In the genomic region with DNA sequence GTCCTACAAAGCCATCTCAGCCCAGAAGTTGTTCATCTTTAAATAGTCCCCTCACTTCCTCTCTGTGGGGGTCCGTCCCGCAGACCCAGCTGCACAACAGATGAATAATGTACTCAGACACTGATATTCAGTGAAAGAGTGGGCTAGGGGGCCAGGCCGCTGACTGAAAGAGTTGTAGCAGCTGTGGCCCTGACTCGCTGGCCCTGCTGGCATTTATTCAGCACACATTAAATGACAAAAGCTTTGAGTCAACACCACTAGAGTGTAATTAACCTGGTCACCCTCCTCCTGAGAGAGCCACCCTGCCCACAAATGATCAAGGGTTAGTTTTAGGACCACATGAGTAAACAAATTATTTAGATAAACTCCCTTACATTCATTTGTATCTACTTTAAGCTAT, we compare ENCODE assay signal across 19 cellular contexts.
DNase-seq lines count a peak whose midpoint lies in the region; ATAC-seq and TF ChIP-seq lines count a peak whose summit lies in the region.
"Had no signal": no experiment of that assay in that cellular context is flagged by ENCODE, and none has a peak within 500 bp of the region (broad histone marks: within the 10 kb centered on the region; RNA-seq: fewer than 3 reads in every experiment).

No MANE protein-coding gene starts in this region.

- H3K9me3 ChIP-seq in H9 (ENCODE audit: control insufficient read depth, low read depth, low read length) = no peaks in the 10 kb centered on the region
- H3K9me3 ChIP-seq in endodermal cell (ENCODE audit: control insufficient read depth, low read length) = peaks cover 15% of the 10 kb centered on the region

- no peaks in the 10 kb centered on the region for H3K23me2 ChIP-seq in H9 (ENCODE audit: insufficient read length, low read depth, low read length, poor library complexity, severe bottlenecking)

- H3K36me3 Mint-ChIP-seq in H9 (ENCODE audit: insufficient read depth in 1 of 3, low read depth in 3 of 3) (no peaks in the 10 kb centered on the region), endodermal cell (ENCODE audit: low read depth) (no peaks in the 10 kb centered on the region)
- H3K36me3 Mint-ChIP-seq: CD4-positive, CD25-positive, alpha-beta regulatory T cell; IgD-negative memory B cell had no signal

- no peak overlapping the region for H3K27ac Mint-ChIP-seq in H9
- H3K27ac Mint-ChIP-seq in endodermal cell = no peak overlapping the region
- H3K27ac Mint-ChIP-seq: CD4-positive, CD25-positive, alpha-beta regulatory T cell; IgD-negative memory B cell had no signal

- no peak overlapping the region for H3T11ph ChIP-seq in H9 (ENCODE audit: low read length)

- H4K91ac ChIP-seq in H9 (ENCODE audit: insufficient read length, low read depth, low read length) = no peak overlapping the region

- H3K9me3 Mint-ChIP-seq in H9 (no peaks in the 10 kb centered on the region; a peak in 1 of 5 replicates), endodermal cell (peaks cover 28% of the 10 kb centered on the region)

- no peak overlapping the region for H3K23ac ChIP-seq in H9 (ENCODE audit: insufficient read length, low read depth, low read length)

- ATAC-seq in GM21825 (IDR thresholded peaks at IDR 0.05; ENCODE audit: unreplicated experiment) = no peak

- H3K56ac ChIP-seq in H9 (ENCODE audit: insufficient read length, low read depth, low read length) = no peak overlapping the region

- H3K4me3 Mint-ChIP-seq in H9 (no peak overlapping the region), endodermal cell (no peak overlapping the region)
- H3K4me3 Mint-ChIP-seq: CD4-positive, CD25-positive, alpha-beta regulatory T cell; IgD-negative memory B cell had no signal

- no peak overlapping the region for H2BK12ac ChIP-seq in H9 (ENCODE audit: insufficient read length, low read depth, low read length)

- H4K8ac ChIP-seq in H9 (replicated peaks; ENCODE audit: insufficient read length, low read depth, low read length) = no peak overlapping the region

- H2AK5ac ChIP-seq in H9 (ENCODE audit: insufficient read length, low read length) = no peak overlapping the region

- H3K27me3 ChIP-seq in H9 (ENCODE audit: insufficient read depth, low read length) = peaks cover 33% of the 10 kb centered on the region
- H3K27me3 ChIP-seq in endodermal cell (ENCODE audit: control insufficient read depth, insufficient read depth, low read length, poor library complexity, severe bottlenecking) = peaks cover 51% of the 10 kb centered on the region

- no peak overlapping the region for H2BK120ac ChIP-seq in H9 (ENCODE audit: low read depth, low read length, poor library complexity, severe bottlenecking)

- no peak overlapping the region for H2BK15ac ChIP-seq in H9 (ENCODE audit: low read depth, low read length)

- no peaks in the 10 kb centered on the region for H4K20me1 ChIP-seq in H9 (ENCODE audit: control insufficient read depth, insufficient read depth, insufficient read length)

- H3K4me3 ChIP-seq in endodermal cell (ENCODE audit: low read length) = peak overlapping the region; percentile 19
- H3K4me3 ChIP-seq: PC-9, SK-N-MC had no signal

- no peak overlapping the region for H3K18ac ChIP-seq in H9 (ENCODE audit: insufficient read length, low read depth, low read length)

- DNase-seq in DMS153 treated with DMSO at 0.1 percent for 48 hours (lab: John Stamatoyannopoulos, UW; ENCODE audit: unreplicated experiment) (peak; percentile 63), H9 (peak; percentile 48), NCI-H774 (lab: John Stamatoyannopoulos, UW) (peak; percentile 55), endodermal cell (peak; percentile 58), NK-92 (lab: John Stamatoyannopoulos, UW; ENCODE audit: unreplicated experiment) (no peak), ecto neural progenitor cell (ENCODE audit: low spot score) (no peak)
- DNase-seq: CD4-positive, CD25-positive, alpha-beta regulatory T cell; COR-L47; MV-4-11; NCI-H1105 treated with DMSO at 0.1 percent for 48 hours; NCI-H2107; NCI-H446; NCI-H526; PC-9; SHP77 treated with DMSO at 0.1 percent for 48 hours; SW 1271 had no signal

- H3K9ac ChIP-seq in H9 (ENCODE audit: extremely low read depth, insufficient read length, low read length) (no peak overlapping the region), endodermal cell (ENCODE audit: extremely low read depth, low read length, poor library complexity, severe bottlenecking) (no peak overlapping the region)

- H2BK5ac ChIP-seq in H9 (ENCODE audit: insufficient read length, low read length) = no peak overlapping the region

- H3K4me1 Mint-ChIP-seq in H9 (peaks cover 17 to 20% of the 10 kb centered on the region in 2 experiments), endodermal cell (no peaks in the 10 kb centered on the region)
- H3K4me1 Mint-ChIP-seq: CD4-positive, CD25-positive, alpha-beta regulatory T cell; IgD-negative memory B cell had no signal

- peaks cover 15% of the 10 kb centered on the region for H3K27me3 Mint-ChIP-seq in H9 (ENCODE audit: low read depth)
- H3K27me3 Mint-ChIP-seq in endodermal cell (ENCODE audit: insufficient read depth) = peaks cover 42% of the 10 kb centered on the region

- no peak overlapping the region for H3K4ac ChIP-seq in H9 (ENCODE audit: low read depth, low read length)

- no peak overlapping the region for H3K27ac ChIP-seq in H9 (ENCODE audit: insufficient read length, low read depth, low read length)
- no peak overlapping the region for H3K27ac ChIP-seq in endodermal cell (ENCODE audit: low read depth, low read length)
- H3K27ac ChIP-seq: PC-9, SK-N-MC had no signal

- H3K4me1 ChIP-seq in H9 (ENCODE audit: insufficient read depth, low read length) (no peaks in the 10 kb centered on the region), endodermal cell (ENCODE audit: control insufficient read depth, insufficient read depth, low read length) (no peaks in the 10 kb centered on the region)

- H3K4me2 ChIP-seq in H9 (ENCODE audit: insufficient read depth, insufficient read length, low read length) = no peak overlapping the region
- H3K4me2 ChIP-seq: PC-9 had no signal

- no CpG with 5 or more reads among the region's 4 CpGs for WGBS in H9 (ENCODE audit: extremely low coverage, insufficient read length, low lambda C conversion rate)
- 5% methylated on average over 4 of the region's 4 CpGs; no CpG with 5 or more reads in 1 of the 2 experiments for WGBS in endodermal cell (ENCODE audit: insufficient coverage in 1 of 2, insufficient read length in 1 of 2), 2 experiments

- H3K79me1 ChIP-seq in H9 (ENCODE audit: insufficient read depth, low read depth, low read length, poor library complexity, severe bottlenecking) = no peaks in the 10 kb centered on the region

- no peak overlapping the region for H3K14ac ChIP-seq in H9 (ENCODE audit: insufficient read depth, low read length)

- H4K5ac ChIP-seq in H9 (ENCODE audit: insufficient read length, low read depth, low read length) = no peak overlapping the region

- H3K36me3 ChIP-seq in endodermal cell (ENCODE audit: control insufficient read depth, insufficient read depth, low read length) = no peaks in the 10 kb centered on the region

- H2AFZ ChIP-seq in H9 (ENCODE audit: low read length) = no peak overlapping the region
- H2AFZ ChIP-seq: PC-9 had no signal

- no peak overlapping the region for H2BK20ac ChIP-seq in H9 (ENCODE audit: low read depth, low read length, poor library complexity, severe bottlenecking)

- H3K79me2 ChIP-seq in H9 (ENCODE audit: insufficient read depth, low read length) = no peaks in the 10 kb centered on the region

- TF ChIP-seq CTCF in H9 (conservative IDR thresholded peaks at IDR 0.05) (no peak), endodermal cell (conservative IDR thresholded peaks at IDR 0.05) (no peak)

Comparison
In these comparisons a context has a peak if more than half of its experiments do, and no peak if none do; other contexts are left out.
1. DNase-seq: peak in DMS153 treated with DMSO at 0.1 percent for 48 hours (single experiment), H9 (single experiment), NCI-H774 (single experiment) and endodermal cell (single experiment); none in NK-92 (single experiment) and ecto neural progenitor cell (single experiment).